ENCODE assay signal across 9 cellular contexts in genomic region chrX:140503714-140504351, GRCh38. TPM values are rescaled to one million over a fixed set of nuclear protein-coding genes. Genes with fewer than 3 reads are reported as not detected.
DNase-seq lines count a peak whose midpoint lies in the region; FAIRE-seq and TF ChIP-seq lines count a peak whose summit lies in the region.
"Had no signal": no experiment of that assay in that cellular context is flagged by ENCODE, and none has a peak within 500 bp of the region (broad histone marks: within the 10 kb centered on the region; RNA-seq: fewer than 3 reads in every experiment).

No MANE protein-coding gene starts in this region.

- H3K9me3 ChIP-seq in HUES64 (ENCODE audit: insufficient read depth, low read depth, low read length) = no peaks in the 10 kb centered on the region
- no peaks in the 10 kb centered on the region for H3K9me3 ChIP-seq in suprapubic skin
- H3K9me3 ChIP-seq in small intestine (ENCODE audit: control insufficient read depth, low read depth) = no peaks in the 10 kb centered on the region

- TF ChIP-seq CTCF in astrocyte of the spinal cord (IDR thresholded peaks at IDR 0.05; ENCODE audit: low read depth, low read length) (no peak), suprapubic skin (IDR thresholded peaks at IDR 0.05) (no peak)

- no peak for TF ChIP-seq POLR2A in suprapubic skin (IDR thresholded peaks at IDR 0.05)

- in situ Hi-C loops in astrocyte of the spinal cord (cut with HindIII; ENCODE audit: low sequenced_read_pairs) = no loop called here

- WGBS in HUES64 = under 1% methylated on average over 92 of the region's 92 CpGs
- 45% methylated on average over 13 of the region's 92 CpGs for WGBS in suprapubic skin
- whole genome bisulfite sequencing in small intestine, 3 donors = 1 to 37% (median 22%) methylated on average over 13 to 92 of the region's 92 CpGs

- H3K36me3 ChIP-seq in HUES64 (ENCODE audit: insufficient read depth, low read length) (no peaks in the 10 kb centered on the region), suprapubic skin (no peaks in the 10 kb centered on the region), small intestine (ENCODE audit: control insufficient read depth in 2 of 2, insufficient read depth in 2 of 2, low read length in 2 of 2) (no peaks in the 10 kb centered on the region)

- no peak for TF ChIP-seq EP300 in suprapubic skin (IDR thresholded peaks at IDR 0.05)

- DNase-seq in astrocyte of the spinal cord (ENCODE audit: low read depth, low spot score) (peak; percentile 10), iris pigment epithelial cell (ENCODE audit: low read depth) (peak; percentile 6), suprapubic skin (ENCODE audit: low spot score in 2 of 2) (no peak), small intestine (no peak)
- DNase-seq in activated CD4-positive, CD25-positive, alpha-beta regulatory T cell treated with anti-CD3 and anti-CD28 coated beads, Interleukin-2, amount 50 U/mL, for 72 hours = no peak
- no peak for DNase-seq in activated naive CD4-positive, alpha-beta T cell treated with anti-CD3 and anti-CD28 coated beads, Interleukin-2, amount 50 U/mL, for 16 hours

- H3K27me3 ChIP-seq in HUES64 (ENCODE audit: insufficient read depth, low read length) (peaks cover 95% of the 10 kb centered on the region), suprapubic skin (peaks cover 88% of the 10 kb centered on the region), small intestine (ENCODE audit: control insufficient read depth in 2 of 2, insufficient read depth in 2 of 2, low read length in 2 of 2) (peaks cover 7 to 30% of the 10 kb centered on the region in 2 donors)

- no peak for FAIRE-seq in small intestine (lab: Jason Lieb, UNC)
- FAIRE-seq: TTC549 had no signal

- H3K4me3 ChIP-seq in HUES64 (ENCODE audit: low read length) (peak overlapping the region; percentile 58), astrocyte of the spinal cord (ENCODE audit: low read depth, low read length) (peak overlapping the region; percentile 12), suprapubic skin (peak overlapping the region; percentile 48), small intestine (ENCODE audit: low read depth in 1 of 2, low read length in 2 of 2) (peak overlapping the region in 1 of 2 donors; percentile 9)

- H3K9ac ChIP-seq in HUES64 (ENCODE audit: low read depth, low read length) = peak overlapping the region; percentile 55

- H3K27ac ChIP-seq in HUES64 (ENCODE audit: low read depth, low read length) (no peak overlapping the region), suprapubic skin (no peak overlapping the region), small intestine (ENCODE audit: low read depth in 1 of 2, low read length in 1 of 2) (no peak overlapping the region)

- H3K4me1 ChIP-seq in HUES64 (ENCODE audit: insufficient read depth, low read length) = peaks cover 8% of the 10 kb centered on the region; the same call in 1 of the 2 replicates
- peaks cover 44% of the 10 kb centered on the region for H3K4me1 ChIP-seq in suprapubic skin
- no peaks in the 10 kb centered on the region for H3K4me1 ChIP-seq in small intestine (ENCODE audit: control insufficient read depth in 2 of 2, insufficient read depth in 1 of 2, low read depth in 1 of 2, low read length in 1 of 2)

RNA-seq across cellular contexts. Expression of gene SOX3, which starts 1.0 kb away (rescaled TPM):
- polyA plus RNA-seq in HUES64 (2013, experiment 1 of 2) = 14.1 TPM
- 20.2 TPM for polyA plus RNA-seq in HUES64 (2013, experiment 2 of 2)
- total RNA-seq in suprapubic skin = not detected
- not detected for polyA plus RNA-seq in small intestine
- total RNA-seq: myocyte had no signal

Comparison
In these comparisons a context has a peak if more than half of its experiments do, and no peak if none do; other contexts are left out.
1. DNase-seq: peak in astrocyte of the spinal cord (single experiment) and iris pigment epithelial cell (single experiment); none in suprapubic skin (0 of 2), activated CD4-positive, CD25-positive, alpha-beta regulatory T cell treated with anti-CD3 and anti-CD28 coated beads, Interleukin-2, amount 50 U/mL, for 72 hours (single experiment), activated naive CD4-positive, alpha-beta T cell treated with anti-CD3 and anti-CD28 coated beads, Interleukin-2, amount 50 U/mL, for 16 hours (single experiment) and small intestine (single experiment).